ENCODE assay signal across 23 cellular contexts in genomic region chr2:158580760-158581159, GRCh38.
DNase-seq lines count a peak whose midpoint lies in the region; ATAC-seq, FAIRE-seq and TF ChIP-seq lines count a peak whose summit lies in the region.
"Had no signal": no experiment of that assay in that cellular context is flagged by ENCODE, and none has a peak within 500 bp of the region (broad histone marks: within the 10 kb centered on the region; RNA-seq: fewer than 3 reads in every experiment).

No MANE protein-coding gene starts in this region.

- TF ChIP-seq RAD21 in Ishikawa (IDR thresholded peaks at IDR 0.05; ENCODE audit: low read depth) = no peak

- no peak overlapping the region for H3K4me2 ChIP-seq in PC-3 (ENCODE audit: low read length)

- H3K9ac ChIP-seq in PC-3 (ENCODE audit: low read length) (no peak overlapping the region), kidney (ENCODE audit: low read length in 2 of 2) (no peak overlapping the region)

- CTCF ChIA-PET in PC-3 (lab: Charles Lee) = no interaction called here

- H2AFZ ChIP-seq in PC-3 (ENCODE audit: low read length) = no peak overlapping the region

- DNase-seq in COR-L47 (lab: John Stamatoyannopoulos, UW) = peak; percentile 58
- DNase-seq in PC-3 = peak; percentile 8
- DNase-seq in kidney = peak; percentile 41
- no peak for DNase-seq in left lung
- DNase-seq in stimulated activated naive CD4-positive, alpha-beta T cell treated with Interleukin-2 at 50 U/mL for 16 hours (lab: John Stamatoyannopoulos, UW) = no peak
- DNase-seq: activated CD4-positive, CD25-positive, alpha-beta regulatory T cell treated with anti-CD3 and anti-CD28 coated beads, Interleukin-2, amount 50 U/mL, for 72 hours; activated CD8-positive, alpha-beta T cell treated with anti-CD3 and anti-CD28 coated beads, Interleukin-2, amount 10 ng/mL, durations not matched to agents 7 days and 5 days; activated naive CD4-positive, alpha-beta T cell; activated T-cell treated with anti-CD3 and anti-CD28 coated beads, Interleukin-2, amount 50 U/mL, for 24 hours; caudate nucleus; DMS53; GDM1; head of caudate nucleus; left ventricle myocardium superior; MM.1S; NCI-H187; NCI-H524 treated with DMSO at 0.1 percent for 48 hours had no signal

- H3K27me3 ChIP-seq in PC-3 (ENCODE audit: low read length) (no peaks in the 10 kb centered on the region), left lung (no peaks in the 10 kb centered on the region)

- H3K27ac ChIP-seq in PC-3 (ENCODE audit: low read length) (no peak overlapping the region), kidney (ENCODE audit: low read depth in 2 of 2, low read length in 2 of 2) (no peak overlapping the region), left lung (no peak overlapping the region)

- H3K9me2 ChIP-seq in PC-3 (replicated peaks; ENCODE audit: low read length) = no peaks in the 10 kb centered on the region

- no peaks in the 10 kb centered on the region for H3K79me2 ChIP-seq in PC-3 (ENCODE audit: low read length)

- no peak overlapping the region for H3K4me3 ChIP-seq in PC-3 (ENCODE audit: low read length)
- no peak overlapping the region for H3K4me3 ChIP-seq in kidney (ENCODE audit: low read length in 2 of 2)
- no peak overlapping the region for H3K4me3 ChIP-seq in left lung

- no peak for TF ChIP-seq EP300 in Ishikawa (IDR thresholded peaks at IDR 0.05; ENCODE audit: borderline replicate concordance)

- H4K20me1 ChIP-seq in PC-3 (ENCODE audit: low read length) = no peaks in the 10 kb centered on the region

- no peak for TF ChIP-seq CTCF in PC-3 (conservative IDR thresholded peaks at IDR 0.05; ENCODE audit: low read depth, low read length)
- no peak for TF ChIP-seq CTCF in kidney (IDR thresholded peaks at IDR 0.05; ENCODE audit: borderline replicate concordance, extremely low read depth, insufficient read depth)
- TF ChIP-seq CTCF in left lung (IDR thresholded peaks at IDR 0.05) = no peak

- H3K4me1 ChIP-seq in PC-3 (ENCODE audit: insufficient read depth, low read length) (0 out of 2 replicates have a peak, but pooled peaks cover 6% of the 10 kb centered on the region), kidney (ENCODE audit: control insufficient read depth in 1 of 2, insufficient read depth in 1 of 2, low read depth in 1 of 2, low read length in 2 of 2) (no peaks in the 10 kb centered on the region), left lung (no peaks in the 10 kb centered on the region)

- POLR2A ChIA-PET in PC-3 (lab: Charles Lee; ENCODE audit: unreplicated experiment) = no interaction called here

- BruUV-seq in PC-3 (replicated peaks; lab: Mats Ljungman, UMichigan) = no TSS peak

- no peaks in the 10 kb centered on the region for H3F3A ChIP-seq in PC-3 (ENCODE audit: low read length, unreplicated experiment)

- ATAC-seq in PC-3 (no peak), left lung (no peak), GM19467 (IDR thresholded peaks at IDR 0.05; ENCODE audit: unreplicated experiment) (no peak), GM19463 (IDR thresholded peaks at IDR 0.05; ENCODE audit: unreplicated experiment) (no peak)
- ATAC-seq: activated CD8-positive, alpha-beta T cell treated with anti-CD3 and anti-CD28 coated beads, Interleukin-2, amount 10 ng/mL, durations not matched to agents 7 days and 5 days; left ventricle myocardium superior had no signal

- H3K36me3 ChIP-seq in PC-3 (ENCODE audit: low read depth, low read length) (no peaks in the 10 kb centered on the region), kidney (ENCODE audit: control insufficient read depth in 1 of 2, insufficient read depth in 2 of 2, low read length in 2 of 2) (peaks cover 0 to 3% of the 10 kb centered on the region in 2 donors), left lung (peaks cover 0 to 7% of the 10 kb centered on the region in 2 donors)

- intact Hi-C loops in PC-3 (cut with micrococcal nuclease) = no loop called here
- intact Hi-C loops in kidney (cut with DNase I) = no loop called here
- intact Hi-C loops in left lung (cut with DNase I) = no loop called here

- H3K9me3 ChIP-seq in PC-3 (ENCODE audit: low read length) = no peaks in the 10 kb centered on the region
- no peaks in the 10 kb centered on the region for H3K9me3 ChIP-seq in kidney (ENCODE audit: control insufficient read depth in 1 of 2, low read length in 2 of 2)
- no peaks in the 10 kb centered on the region for H3K9me3 ChIP-seq in left lung

- FAIRE-seq in kidney (lab: Jason Lieb, UNC) = no peak
- FAIRE-seq: GM18507, H1, TTC549 had no signal

TF ChIP-seq in Ishikawa, 13 proteins besides CTCF, POLR2A, EP300 and RAD21:
- TF ChIP-seq TCF12 (IDR thresholded peaks at IDR 0.05; ENCODE audit: low read depth) (no peak), NFIC (IDR thresholded peaks at IDR 0.05) (peak; percentile 83)

Comparison
In these comparisons a context has a peak if more than half of its experiments do, and no peak if none do; other contexts are left out.
1. DNase-seq: peak in COR-L47 (single experiment), PC-3 (single experiment) and kidney (single experiment); none in left lung (0 of 2) and stimulated activated naive CD4-positive, alpha-beta T cell treated with Interleukin-2 at 50 U/mL for 16 hours (single experiment).